Comparison of ENCODE assay signal across 18 cellular contexts in genomic region chr1:16260814-16261213, GRCh38. TPM values are rescaled to one million over a fixed set of nuclear protein-coding genes. Genes with fewer than 3 reads are reported as not detected.
DNase-seq lines count a peak whose midpoint lies in the region; ATAC-seq, FAIRE-seq and TF ChIP-seq lines count a peak whose summit lies in the region.
"Had no signal": no experiment of that assay in that cellular context is flagged by ENCODE, and none has a peak within 500 bp of the region (broad histone marks: within the 10 kb centered on the region; RNA-seq: fewer than 3 reads in every experiment).

No MANE protein-coding gene starts in this region.

- TF ChIP-seq EP300 in Ishikawa (IDR thresholded peaks at IDR 0.05; ENCODE audit: borderline replicate concordance): no peak
- TF ChIP-seq EP300 in K562 (IDR thresholded peaks at IDR 0.05; ENCODE audit: low read length): no peak

- FAIRE-seq in K562 (lab: Jason Lieb, UNC): no peak
- FAIRE-seq: A549, GM18507, TTC549 had no signal

- H3K79me2 ChIP-seq in K562 (ENCODE audit: control insufficient read depth, insufficient read depth, low read length): peaks cover 9% of the 10 kb centered on the region; the same call in 1 of the 3 replicates

- peaks cover 0 to 6% of the 10 kb centered on the region in 2 experiments; a peak in 3 of 5 replicates for H3K4me1 ChIP-seq in K562 (replicated peaks in 1 of 2; ENCODE audit: control insufficient read depth in 2 of 2, insufficient read depth in 2 of 2, low read length in 2 of 2)
- H3K4me1 ChIP-seq: parathyroid adenoma had no signal

- H3K4me2 ChIP-seq in K562 (ENCODE audit: insufficient read depth, low read length): no peak overlapping the region
- H3K4me2 ChIP-seq: A549 had no signal

- no peak overlapping the region for H3K4me3 ChIP-seq in AG04450 (ENCODE audit: low read depth, low read length)
- no peak overlapping the region for H3K4me3 ChIP-seq in K562
- H3K4me3 ChIP-seq: A549, skin epidermis had no signal

- DNase-seq in AG04450 (ENCODE audit: low read depth, low spot score) (peak; percentile 55), K562 (ENCODE audit: extremely low read depth in 1 of 4, low spot score in 3 of 4) (no peak), islet precursor cell (peak; percentile 74), NCI-H2171 treated with DMSO at 0.1 percent for 48 hours (lab: John Stamatoyannopoulos, UW) (no peak), NCI-H748 treated with DMSO at 0.1 percent for 48 hours (lab: John Stamatoyannopoulos, UW) (no peak)
- no peak for DNase-seq in stimulated activated effector memory CD8-positive, alpha-beta T cell treated with anti-CD3 and anti-CD28 coated beads, Interleukin-12 subunit alpha, Interleukin-12 subunit beta, amount 100 ng/mL, for 72 hours (ENCODE audit: low spot score in 2 of 2)
- DNase-seq in stimulated activated naive CD4-positive, alpha-beta T cell (lab: John Stamatoyannopoulos, UW): no peak
- DNase-seq: activated naive CD8-positive, alpha-beta T cell treated with anti-CD3 and anti-CD28 coated beads, Interleukin-2, amount 10 ng/mL, durations not matched to agents 7 days and 5 days; activated T-cell treated with anti-CD3 and anti-CD28 coated beads, Interleukin-2, amount 50 U/mL, for 24 hours; hippocampal formation had no signal

- no peaks in the 10 kb centered on the region for H3K9me3 Mint-ChIP-seq in stimulated activated effector memory CD8-positive, alpha-beta T cell treated with anti-CD3 and anti-CD28 coated beads, Interleukin-12 subunit alpha, Interleukin-12 subunit beta, amount 100 ng/mL, for 72 hours
- H3K9me3 Mint-ChIP-seq: activated naive CD8-positive, alpha-beta T cell treated with anti-CD3 and anti-CD28 coated beads, Interleukin-2, amount 10 ng/mL, durations not matched to agents 7 days and 5 days; activated T-cell treated with anti-CD3 and anti-CD28 coated beads, Interleukin-2, amount 50 U/mL, for 24 hours; stimulated activated memory B cell treated with anti-CD40 and anti-IgM and Interleukin-4, amounts not matched to agents 10 μg/mL and 1 μg/mL and 100 μg/mL, for 72 hours had no signal

- H2AFZ ChIP-seq in K562 (ENCODE audit: low read depth, low read length): no peak overlapping the region
- H2AFZ ChIP-seq: parathyroid adenoma had no signal

- H3K27ac Mint-ChIP-seq in stimulated activated effector memory CD8-positive, alpha-beta T cell treated with anti-CD3 and anti-CD28 coated beads, Interleukin-12 subunit alpha, Interleukin-12 subunit beta, amount 100 ng/mL, for 72 hours: no peak overlapping the region
- H3K27ac Mint-ChIP-seq: activated naive CD8-positive, alpha-beta T cell treated with anti-CD3 and anti-CD28 coated beads, Interleukin-2, amount 10 ng/mL, durations not matched to agents 7 days and 5 days; activated T-cell treated with anti-CD3 and anti-CD28 coated beads, Interleukin-2, amount 50 U/mL, for 24 hours; stimulated activated memory B cell treated with anti-CD40 and anti-IgM and Interleukin-4, amounts not matched to agents 10 μg/mL and 1 μg/mL and 100 μg/mL, for 72 hours had no signal

- intact Hi-C loops in K562 (cut with micrococcal nuclease): no loop called here

- H3K36me3 Mint-ChIP-seq in stimulated activated effector memory CD8-positive, alpha-beta T cell treated with anti-CD3 and anti-CD28 coated beads, Interleukin-12 subunit alpha, Interleukin-12 subunit beta, amount 100 ng/mL, for 72 hours: peaks cover 36% of the 10 kb centered on the region

- H4K20me1 ChIP-seq in K562 (replicated peaks; ENCODE audit: control insufficient read depth, insufficient read depth, low read length): peaks cover 13% of the 10 kb centered on the region

- no peak overlapping the region for H3K9ac ChIP-seq in K562 (ENCODE audit: insufficient read depth in 1 of 2, low read depth in 2 of 2, low read length in 2 of 2)
- H3K9ac ChIP-seq: parathyroid adenoma had no signal

- H3K27ac ChIP-seq in AG04450 (ENCODE audit: low read depth, low read length): peak overlapping the region; percentile 88
- H3K27ac ChIP-seq in K562 (ENCODE audit: extremely low read depth, low read depth, low read length): no peak overlapping the region
- H3K27ac ChIP-seq: parathyroid adenoma, skin epidermis had no signal

- H3K9me1 ChIP-seq in K562 (ENCODE audit: control insufficient read depth, insufficient read depth, low read length): peaks cover 3% of the 10 kb centered on the region

- no peak overlapping the region for H3K4me3 Mint-ChIP-seq in stimulated activated effector memory CD8-positive, alpha-beta T cell treated with anti-CD3 and anti-CD28 coated beads, Interleukin-12 subunit alpha, Interleukin-12 subunit beta, amount 100 ng/mL, for 72 hours
- H3K4me3 Mint-ChIP-seq: activated naive CD8-positive, alpha-beta T cell treated with anti-CD3 and anti-CD28 coated beads, Interleukin-2, amount 10 ng/mL, durations not matched to agents 7 days and 5 days; activated T-cell treated with anti-CD3 and anti-CD28 coated beads, Interleukin-2, amount 50 U/mL, for 24 hours; stimulated activated memory B cell treated with anti-CD40 and anti-IgM and Interleukin-4, amounts not matched to agents 10 μg/mL and 1 μg/mL and 100 μg/mL, for 72 hours had no signal

- H3K9me3 ChIP-seq in AG04450 (ENCODE audit: control insufficient read depth, insufficient read depth, low read length): no peaks in the 10 kb centered on the region
- H3K9me3 ChIP-seq in K562 (replicated peaks; ENCODE audit: control insufficient read depth, insufficient read depth, low read depth, low read length): no peaks in the 10 kb centered on the region
- H3K9me3 ChIP-seq: A549 had no signal

- H3K27me3 ChIP-seq in AG04450 (ENCODE audit: control insufficient read depth, insufficient read depth, low read length) (no peaks in the 10 kb centered on the region), K562 (ENCODE audit: control insufficient read depth in 2 of 2, insufficient read depth in 2 of 2, low read length in 2 of 2) (no peaks in the 10 kb centered on the region)

- ATAC-seq in K562: no peak
- ATAC-seq in stimulated activated effector memory CD8-positive, alpha-beta T cell treated with anti-CD3 and anti-CD28 coated beads, Interleukin-12 subunit alpha, Interleukin-12 subunit beta, amount 100 ng/mL, for 72 hours: no peak
- ATAC-seq: A549; left lobe of liver; stimulated activated memory B cell treated with anti-CD40 and anti-IgM and Interleukin-4, amounts not matched to agents 10 μg/mL and 1 μg/mL and 100 μg/mL, for 72 hours had no signal

- TF ChIP-seq POLR2A in K562 (conservative IDR thresholded peaks at IDR 0.05): no peak

- no peak for TF ChIP-seq RAD21 in Ishikawa (IDR thresholded peaks at IDR 0.05; ENCODE audit: low read depth)
- no peak for TF ChIP-seq RAD21 in K562 (CRISPR knock-in tag; conservative IDR thresholded peaks at IDR 0.05 in 1 of 2, IDR thresholded peaks at IDR 0.05 in 1 of 2)

- no TSS peak for BruUV-seq in K562 (replicated peaks; lab: Mats Ljungman, UMichigan)

- peaks cover 14% of the 10 kb centered on the region for H3K36me3 ChIP-seq in K562 (ENCODE audit: control insufficient read depth, insufficient read depth, low read length)

- in situ Hi-C loops in K562 (cut with MboI): no loop called here

- WGBS in K562 (ENCODE audit: insufficient coverage, low coverage, missing lambda C conversion rate): 89% methylated on average over 1 of the region's 1 CpG

- CTCF ChIA-PET in AG04450 (lab: Charles Lee): interaction anchor here (0.9 to 2.1 kb wide), 4 partner anchors 8 to 182 kb away, joined by 3 to 12 read pairs (median 3); no protein-coding TSS in a partner anchor
- CTCF ChIA-PET in K562 (lab: Yijun Ruan, JAX; ENCODE audit: low intra/inter-chr PET ratio): no interaction called here

- H3K4me1 Mint-ChIP-seq in stimulated activated effector memory CD8-positive, alpha-beta T cell treated with anti-CD3 and anti-CD28 coated beads, Interleukin-12 subunit alpha, Interleukin-12 subunit beta, amount 100 ng/mL, for 72 hours: no peaks in the 10 kb centered on the region
- H3K4me1 Mint-ChIP-seq: stimulated activated memory B cell treated with anti-CD40 and anti-IgM and Interleukin-4, amounts not matched to agents 10 μg/mL and 1 μg/mL and 100 μg/mL, for 72 hours had no signal

- TF ChIP-seq CTCF in AG04450 (IDR thresholded peaks at IDR 0.05; ENCODE audit: low read depth, low read length): no peak
- no peak for TF ChIP-seq CTCF in K562 (IDR thresholded peaks at IDR 0.05 in 2 of 3, conservative IDR thresholded peaks at IDR 0.05 in 1 of 3; ENCODE audit: insufficient read depth in 2 of 3, low read depth in 1 of 3, low read length in 3 of 3)

- POLR2A ChIA-PET in AG04450 (lab: Yijun Ruan, JAX) (interaction anchor here (0.7 to 1.3 kb wide), 4 partner anchors 13 to 92 kb away, joined by 3 to 5 read pairs (median 3); partner anchors contain the start of gene FBXO42), K562 (lab: Yijun Ruan, JAX) (interaction anchor here (0.6 to 2.2 kb wide), 4 partner anchors 10 to 462 kb away, joined by 3 to 7 read pairs (median 4); no protein-coding TSS in a partner anchor)

RNA-seq across cellular contexts. Expression of gene CPLANE2, which starts 23.8 kb away (rescaled TPM):
- polyA plus RNA-seq in AG04450 (2011; rRNA removed) (3.6 and 5.7 TPM in 2 replicates), K562 (2011; rRNA removed) (10.9 and 15.9 TPM in 2 replicates), K562 (2014; fragmentation: Illumina TruSeq; extraction: Trizol) (8.1 and 13.6 TPM in 2 replicates), K562 (2014; fragmentation: Nextera tagmentation; extraction: Ambion mirVana) (under 1 TPM; 0.17 to 0.32 TPM), K562 (2014; rRNA removed) (10.3 and 15.5 TPM in 2 replicates)
- polyA minus RNA-seq in AG04450 (2011; rRNA and poly(A)+ RNA removed): 8.2 and 11.6 TPM in 2 replicates
- total RNA-seq in K562 (2011; cell fraction: chromatin; rRNA removed; ENCODE audit: low replicate concordance): 6.0 and 32.3 TPM in 2 replicates
- total RNA-seq in K562 (2011; cell fraction: nucleolus; rRNA removed): 25.7 and 37.9 TPM in 2 replicates
- total RNA-seq in K562 (2011; cell fraction: nucleoplasm; rRNA removed): 15.3 and 20.1 TPM in 2 replicates
- total RNA-seq in K562 (2014; rRNA removed) (19.9 and 27.8 TPM in 2 replicates), K562 (2014; rRNA removed; fragmentation: Illumina TruSeq; extraction: Trizol) (3.3 and 3.7 TPM in 2 replicates), K562 (2015; rRNA removed; fragmentation: Illumina TruSeq; extraction: Trizol) (8.0 and 8.3 TPM in 2 replicates), K562 (2021) (17.8 and 20.9 TPM in 2 replicates)
- 14.2 and 28.7 TPM in 2 replicates for polyA plus RNA-seq in K562 (2011; cell fraction: cytosol; rRNA removed)
- 22.8 and 30.9 TPM in 2 replicates for polyA plus RNA-seq in K562 (2011; cell fraction: nucleus; rRNA removed)
- polyA plus RNA-seq in K562 (2012): 16.0 and 21.8 TPM in 2 replicates
- 11.8 and 19.8 TPM in 2 replicates for polyA minus RNA-seq in K562 (2011; rRNA and poly(A)+ RNA removed)
- polyA minus RNA-seq in K562 (2011; cell fraction: cytosol; rRNA and poly(A)+ RNA removed): 18.6 and 24.7 TPM in 2 replicates
- polyA minus RNA-seq in K562 (2011; cell fraction: nucleus; rRNA and poly(A)+ RNA removed): 21.7 and 22.7 TPM in 2 replicates

RNA-seq across cellular contexts. Expression of gene ARHGEF19, which starts 48.4 kb away (rescaled TPM):
- 6.7 and 9.5 TPM in 2 replicates for polyA plus RNA-seq in AG04450 (2011; rRNA removed)
- 4.5 and 4.6 TPM in 2 replicates for polyA minus RNA-seq in AG04450 (2011; rRNA and poly(A)+ RNA removed)
- 15.4 and 51.0 TPM in 2 replicates for total RNA-seq in K562 (2011; cell fraction: chromatin; rRNA removed; ENCODE audit: low replicate concordance)
- total RNA-seq in K562 (2011; cell fraction: nucleolus; rRNA removed): 25.4 and 38.4 TPM in 2 replicates
- 20.2 and 22.1 TPM in 2 replicates for total RNA-seq in K562 (2011; cell fraction: nucleoplasm; rRNA removed)
- total RNA-seq in K562 (2014; rRNA removed): 6.3 and 7.0 TPM in 2 replicates
- 2.7 and 4.3 TPM in 2 replicates for total RNA-seq in K562 (2014; rRNA removed; fragmentation: Illumina TruSeq; extraction: Trizol)
- 5.2 and 6.0 TPM in 2 replicates for total RNA-seq in K562 (2015; rRNA removed; fragmentation: Illumina TruSeq; extraction: Trizol)
- total RNA-seq in K562 (2021): 11.2 and 15.1 TPM in 2 replicates
- 21.0 and 33.1 TPM in 2 replicates for polyA plus RNA-seq in K562 (2011; rRNA removed)
- polyA plus RNA-seq in K562 (2011; cell fraction: cytosol; rRNA removed): 31.5 and 39.3 TPM in 2 replicates
- 84.8 and 93.8 TPM in 2 replicates for polyA plus RNA-seq in K562 (2011; cell fraction: nucleus; rRNA removed)
- polyA plus RNA-seq in K562 (2012): 14.3 and 15.2 TPM in 2 replicates
- polyA plus RNA-seq in K562 (2014; fragmentation: Illumina TruSeq; extraction: Trizol): 4.4 and 10.8 TPM in 2 replicates
- polyA plus RNA-seq in K562 (2014; fragmentation: Nextera tagmentation; extraction: Ambion mirVana): 1 to 10 TPM in 1 of 2 experiments, under 1 TPM in 1; 0.73 to 1.1 TPM
- 14.8 and 17.1 TPM in 2 replicates for polyA plus RNA-seq in K562 (2014; rRNA removed)
- polyA minus RNA-seq in K562 (2011; rRNA and poly(A)+ RNA removed): 7.3 and 9.1 TPM in 2 replicates
- polyA minus RNA-seq in K562 (2011; cell fraction: cytosol; rRNA and poly(A)+ RNA removed): 9.3 and 17.2 TPM in 2 replicates
- 17.2 and 21.5 TPM in 2 replicates for polyA minus RNA-seq in K562 (2011; cell fraction: nucleus; rRNA and poly(A)+ RNA removed)

Comparison
In these comparisons a context has a peak if more than half of its experiments do, and no peak if none do; other contexts are left out.
1. DNase-seq: peak in AG04450 (single experiment) and islet precursor cell (single experiment); none in K562 (0 of 4), stimulated activated effector memory CD8-positive, alpha-beta T cell treated with anti-CD3 and anti-CD28 coated beads, Interleukin-12 subunit alpha, Interleukin-12 subunit beta, amount 100 ng/mL, for 72 hours (0 of 2), stimulated activated naive CD4-positive, alpha-beta T cell (0 of 6), NCI-H2171 treated with DMSO at 0.1 percent for 48 hours (single experiment) and NCI-H748 treated with DMSO at 0.1 percent for 48 hours (single experiment).